In genomic region chr5:6568909-6569308, GRCh38 we compare ENCODE assay signal across 26 cellular contexts.
"Had no signal": no experiment of that assay in that cellular context is flagged by ENCODE, and none has a peak within 500 bp of the region (broad histone marks: within the 10 kb centered on the region; RNA-seq: fewer than 3 reads in every experiment).

No MANE protein-coding gene starts in this region.

- H3K4me1 Mint-ChIP-seq: endodermal cell; immature natural killer cell; naive thymus-derived CD4-positive, alpha-beta T cell; nephron; neural progenitor cell; stimulated activated effector memory CD8-positive, alpha-beta T cell treated with anti-CD3 and anti-CD28 coated beads, Interleukin-12 subunit alpha, Interleukin-12 subunit beta, amount 100 ng/mL, for 72 hours had no signal

- H3K27me3 ChIP-seq: colonic mucosa, foreskin keratinocyte, neural progenitor cell, ovary, sigmoid colon, thyroid gland had no signal

- H3K9me3 Mint-ChIP-seq: dendritic cell treated with granulocyte-macrophage colony-stimulating factor and Interleukin-4, amounts not matched to agents 40 ng/mL and 50 ng/mL, for 4 days; endodermal cell; immature natural killer cell; nephron; neural progenitor cell; stimulated activated effector memory CD8-positive, alpha-beta T cell treated with anti-CD3 and anti-CD28 coated beads, Interleukin-12 subunit alpha, Interleukin-12 subunit beta, amount 100 ng/mL, for 72 hours had no signal

- ATAC-seq: esophagus mucosa; foreskin keratinocyte; gastroesophageal sphincter; naive thymus-derived CD4-positive, alpha-beta T cell; stimulated activated effector memory CD8-positive, alpha-beta T cell treated with anti-CD3 and anti-CD28 coated beads, Interleukin-12 subunit alpha, Interleukin-12 subunit beta, amount 100 ng/mL, for 72 hours had no signal

- H3K36me3 Mint-ChIP-seq: immature natural killer cell; naive thymus-derived CD4-positive, alpha-beta T cell; neural progenitor cell; stimulated activated effector memory CD8-positive, alpha-beta T cell treated with anti-CD3 and anti-CD28 coated beads, Interleukin-12 subunit alpha, Interleukin-12 subunit beta, amount 100 ng/mL, for 72 hours had no signal

- DNase-seq: colonic mucosa; effector CD8-positive, alpha-beta T cell; endodermal cell; foreskin keratinocyte; hypothalamus; immature natural killer cell; mesenchymal stem cell; midbrain; naive thymus-derived CD4-positive, alpha-beta T cell; nucleus accumbens; ovary; posterior cingulate gyrus; sigmoid colon; stimulated activated CD4-positive, alpha-beta T cell treated with anti-CD3 and anti-CD28 coated beads, Interleukin-2, amount 100 ng/mL, for 24 hours; stimulated activated CD4-positive, alpha-beta T cell treated with anti-CD3 and anti-CD28 coated beads, Interleukin-4, amount 100 ng/mL, for 24 hours; stimulated activated naive CD4-positive, alpha-beta T cell treated with Interleukin-2 at 50 U/mL for 16 hours; stomach; thyroid gland; trophoblast cell had no signal

- H3K4me3 Mint-ChIP-seq: dendritic cell treated with granulocyte-macrophage colony-stimulating factor and Interleukin-4, amounts not matched to agents 40 ng/mL and 50 ng/mL, for 4 days; endodermal cell; immature natural killer cell; naive thymus-derived CD4-positive, alpha-beta T cell; nephron; neural progenitor cell; stimulated activated effector memory CD8-positive, alpha-beta T cell treated with anti-CD3 and anti-CD28 coated beads, Interleukin-12 subunit alpha, Interleukin-12 subunit beta, amount 100 ng/mL, for 72 hours had no signal

- H3K27me3 Mint-ChIP-seq: dendritic cell treated with granulocyte-macrophage colony-stimulating factor and Interleukin-4, amounts not matched to agents 40 ng/mL and 50 ng/mL, for 4 days had no signal

- H3K4me3 ChIP-seq: colonic mucosa, gastroesophageal sphincter, neural progenitor cell, ovary, sigmoid colon, stomach, thyroid gland had no signal

- H3K4me1 ChIP-seq: colonic mucosa, foreskin keratinocyte, gastroesophageal sphincter, neural progenitor cell, sigmoid colon, stomach, thyroid gland had no signal

- H3K36me3 ChIP-seq: colonic mucosa, gastroesophageal sphincter, neural progenitor cell, ovary, sigmoid colon, stomach, thyroid gland had no signal

- H3K27ac ChIP-seq: colonic mucosa, epithelial cell of prostate, foreskin keratinocyte, gastroesophageal sphincter, neural progenitor cell, ovary, sigmoid colon, stomach, thyroid gland had no signal

- H3K9me3 ChIP-seq: colonic mucosa, gastroesophageal sphincter, ovary, sigmoid colon, stomach, thyroid gland had no signal

- H3K27ac Mint-ChIP-seq: dendritic cell treated with granulocyte-macrophage colony-stimulating factor and Interleukin-4, amounts not matched to agents 40 ng/mL and 50 ng/mL, for 4 days; endodermal cell; immature natural killer cell; naive thymus-derived CD4-positive, alpha-beta T cell; nephron; neural progenitor cell; stimulated activated effector memory CD8-positive, alpha-beta T cell treated with anti-CD3 and anti-CD28 coated beads, Interleukin-12 subunit alpha, Interleukin-12 subunit beta, amount 100 ng/mL, for 72 hours had no signal
